Comparison of ENCODE assay signal across 8 cellular contexts in genomic region chr7:24979863-24980694, GRCh38. TPM values are rescaled to one million over a fixed set of nuclear protein-coding genes. Genes with fewer than 3 reads are reported as not detected.
DNase-seq lines count a peak whose midpoint lies in the region; ATAC-seq, FAIRE-seq and TF ChIP-seq lines count a peak whose summit lies in the region.

Gene OSBPL3, minus strand, starts transcription at chr7:24980178. Its CDS starts 87,706 bp downstream, at chr7:24892472.

- peak within 1 kb of the TSS; percentile 92 for H3K4me3 Mint-ChIP-seq in T-helper 1 cell treated with Interleukin-12 subunit alpha and Interleukin-12 subunit beta and Interleukin-4 antibody, amounts not matched to agents 30 μg/mL and 1 μg/mL, for 36 hours

- peak within 1 kb of the TSS; percentile 94 for H3K27ac Mint-ChIP-seq in T-helper 1 cell treated with Interleukin-12 subunit alpha and Interleukin-12 subunit beta and Interleukin-4 antibody, amounts not matched to agents 30 μg/mL and 1 μg/mL, for 36 hours

- H3K27ac ChIP-seq in right atrium auricular region (peak within 1 kb of the TSS; percentile 92 to 93), uterus (peak within 1 kb of the TSS; percentile 71 to 86)

- FAIRE-seq in GM12892 (lab: Jason Lieb, UNC), result peak; percentile 96

- peak within 1 kb of the TSS; percentile 64 to 91 for H3K4me3 ChIP-seq in right atrium auricular region
- peak within 1 kb of the TSS; percentile 57 to 73 for H3K4me3 ChIP-seq in uterus

- H3K9me3 ChIP-seq in right atrium auricular region, result no peaks in the 10 kb centered on the region
- H3K9me3 ChIP-seq in uterus, result no peaks in the 10 kb centered on the region

- H3K4me1 Mint-ChIP-seq in T-helper 1 cell treated with Interleukin-12 subunit alpha and Interleukin-12 subunit beta and Interleukin-4 antibody, amounts not matched to agents 30 μg/mL and 1 μg/mL, for 36 hours (ENCODE audit: low read depth), result peaks cover 53% of the 10 kb centered on the region

- DNase-seq in GM12892 (ENCODE audit: insufficient read length) (peak; percentile 74), NCI-H146 (lab: John Stamatoyannopoulos, UW) (peak; percentile 96), amygdala (lab: John Stamatoyannopoulos, UW) (peak; percentile 50 to 97 (median 92)), right atrium auricular region (ENCODE audit: low spot score) (peak; percentile 98), pulmonary artery endothelial cell (ENCODE audit: low read depth, low spot score) (peak; percentile 81), uterus (peak; percentile 93 to 95)

- TF ChIP-seq CTCF in right atrium auricular region (IDR thresholded peaks at IDR 0.05) (no peak), uterus (IDR thresholded peaks at IDR 0.05) (peak in 2 of 4 experiments; percentile 3 to 7)

- no peaks in the 10 kb centered on the region for H3K27me3 ChIP-seq in right atrium auricular region
- no peaks in the 10 kb centered on the region for H3K27me3 ChIP-seq in uterus

- H3K4me1 ChIP-seq in right atrium auricular region (peaks cover 0 to 18% of the 10 kb centered on the region in 2 donors), uterus (no peaks in the 10 kb centered on the region)

- TF ChIP-seq POLR2A in GM12892 (IDR thresholded peaks at IDR 0.05; ENCODE audit: low read depth, low read length), result peak; percentile 77
- peak; percentile 54 to 67 for TF ChIP-seq POLR2A in uterus (IDR thresholded peaks at IDR 0.05)

- H3K9me3 Mint-ChIP-seq in T-helper 1 cell treated with Interleukin-12 subunit alpha and Interleukin-12 subunit beta and Interleukin-4 antibody, amounts not matched to agents 30 μg/mL and 1 μg/mL, for 36 hours, result no peaks in the 10 kb centered on the region

- intact Hi-C loops in uterus (cut with DNase I; ENCODE audit: low total_unique reads), result no loop called here

- ATAC-seq in HG02840 (IDR thresholded peaks at IDR 0.05; ENCODE audit: low FRiP score, unreplicated experiment), result peak; percentile 66

- H3K27me3 Mint-ChIP-seq in T-helper 1 cell treated with Interleukin-12 subunit alpha and Interleukin-12 subunit beta and Interleukin-4 antibody, amounts not matched to agents 30 μg/mL and 1 μg/mL, for 36 hours (ENCODE audit: low read depth), result no peaks in the 10 kb centered on the region

- peaks cover 17% of the 10 kb centered on the region for H3K36me3 Mint-ChIP-seq in T-helper 1 cell treated with Interleukin-12 subunit alpha and Interleukin-12 subunit beta and Interleukin-4 antibody, amounts not matched to agents 30 μg/mL and 1 μg/mL, for 36 hours (ENCODE audit: low read depth)

- H3K36me3 ChIP-seq in right atrium auricular region, result no peaks in the 10 kb centered on the region
- no peaks in the 10 kb centered on the region for H3K36me3 ChIP-seq in uterus

RNA-seq across cellular contexts. Expression of gene OSBPL3, which starts in this region (rescaled TPM):
- 21.6 TPM for polyA plus RNA-seq in GM12892 (2012; ENCODE audit: missing spikeins)
- total RNA-seq in right atrium auricular region (1 to 10 TPM; 4.8 to 6.7 TPM), pulmonary artery endothelial cell (28.2 and 43.8 TPM in 2 replicates), uterus (1 to 10 TPM; 1.2 to 9.0 (median 3.5) TPM)

Comparison
In these comparisons a context has a peak if more than half of its experiments do, and no peak if none do; other contexts are left out.
1. Peak in every context shown above with its lines: DNase-seq, ATAC-seq, H3K4me3 ChIP-seq and H3K27ac ChIP-seq.